In genomic region chr7:105298439-105298894, GRCh38 we compare ENCODE assay signal across 10 cellular contexts.
DNase-seq lines count a peak whose midpoint lies in the region; ATAC-seq and TF ChIP-seq lines count a peak whose summit lies in the region.
"Had no signal": no experiment of that assay in that cellular context is flagged by ENCODE, and none has a peak within 500 bp of the region (broad histone marks: within the 10 kb centered on the region; RNA-seq: fewer than 3 reads in every experiment).

No MANE protein-coding gene starts in this region.

- peak overlapping the region; percentile 80 for H3K27ac Mint-ChIP-seq in T-helper 2 cell treated with Interferon-gamma antibody and Interleukin-4, amounts not matched to agents 5 μg/mL and 100 μg/mL, for 36 hours
- H3K27ac Mint-ChIP-seq in Caco-2 (ENCODE audit: unreplicated experiment) = no peak overlapping the region

- H3K27me3 Mint-ChIP-seq in T-helper 2 cell treated with Interferon-gamma antibody and Interleukin-4, amounts not matched to agents 5 μg/mL and 100 μg/mL, for 36 hours (ENCODE audit: low read depth) = no peaks in the 10 kb centered on the region
- H3K27me3 Mint-ChIP-seq in Caco-2 (ENCODE audit: insufficient read depth, unreplicated experiment) = no peaks in the 10 kb centered on the region

- DNase-seq in stimulated activated CD4-positive, alpha-beta T cell treated with anti-CD3 and anti-CD28 coated beads, Interleukin-2, amount 100 ng/mL, for 24 hours = peak; percentile 20 to 26
- DNase-seq in stimulated activated CD4-positive, alpha-beta T cell treated with anti-CD3 and anti-CD28 coated beads, Interleukin-4, amount 100 ng/mL, for 4 hours = no peak
- DNase-seq in T-helper 2 cell treated with Interferon-gamma antibody and Interleukin-4, amounts not matched to agents 5 μg/mL and 100 μg/mL, for 36 hours (ENCODE audit: low spot score) = peak; percentile 59
- DNase-seq in substantia nigra (lab: John Stamatoyannopoulos, UW) = no peak
- no peak for DNase-seq in Caco-2
- no peak for DNase-seq in pons (ENCODE audit: low spot score)
- no peak for DNase-seq in GM03348 (ENCODE audit: low spot score)
- DNase-seq: dorsolateral prefrontal cortex had no signal

- no peaks in the 10 kb centered on the region for H3K36me3 ChIP-seq in Caco-2 (ENCODE audit: control insufficient read depth, insufficient read depth, low read length)

- H3K36me3 Mint-ChIP-seq in T-helper 2 cell treated with Interferon-gamma antibody and Interleukin-4, amounts not matched to agents 5 μg/mL and 100 μg/mL, for 36 hours (ENCODE audit: low read depth) = peaks cover 23% of the 10 kb centered on the region
- H3K36me3 Mint-ChIP-seq in Caco-2 (ENCODE audit: insufficient read depth, unreplicated experiment) = peaks cover 5% of the 10 kb centered on the region

- intact Hi-C loops in Caco-2 (cut with micrococcal nuclease; ENCODE audit: unreplicated experiment) = no loop called here

- H3K4me3 Mint-ChIP-seq in T-helper 2 cell treated with Interferon-gamma antibody and Interleukin-4, amounts not matched to agents 5 μg/mL and 100 μg/mL, for 36 hours = peak overlapping the region; percentile 72
- H3K4me3 Mint-ChIP-seq in Caco-2 (ENCODE audit: unreplicated experiment) = no peak overlapping the region

- H3K4me1 Mint-ChIP-seq in T-helper 2 cell treated with Interferon-gamma antibody and Interleukin-4, amounts not matched to agents 5 μg/mL and 100 μg/mL, for 36 hours (ENCODE audit: low read depth) = peaks cover 50% of the 10 kb centered on the region
- peaks cover 7% of the 10 kb centered on the region for H3K4me1 Mint-ChIP-seq in Caco-2 (ENCODE audit: low read depth, unreplicated experiment)

- BruUV-seq in Caco-2 (replicated peaks; lab: Mats Ljungman, UMichigan) = no TSS peak

- CTCF ChIA-PET in Caco-2 (lab: Charles Lee) = no interaction called here

- peak overlapping the region; percentile 61 for H3K27ac ChIP-seq in substantia nigra (ENCODE audit: low read depth, low read length, poor library complexity, severe bottlenecking)
- H3K27ac ChIP-seq: BLaER1 treated with 17β-estradiol and CSF1 and Interleukin-3, amounts not matched to agents 10 nM and 100 nM had no signal

- H3K4me1 ChIP-seq in Caco-2 = no peaks in the 10 kb centered on the region
- H3K4me1 ChIP-seq: BLaER1 treated with 17β-estradiol and CSF1 and Interleukin-3, amounts not matched to agents 10 nM and 100 nM had no signal

- peak; percentile 91 for ATAC-seq in HG02870 (IDR thresholded peaks at IDR 0.05; ENCODE audit: unreplicated experiment)

- POLR2A ChIA-PET in Caco-2 (lab: Charles Lee) = no interaction called here

- H3K9me3 Mint-ChIP-seq in T-helper 2 cell treated with Interferon-gamma antibody and Interleukin-4, amounts not matched to agents 5 μg/mL and 100 μg/mL, for 36 hours = peaks cover 7% of the 10 kb centered on the region
- no peaks in the 10 kb centered on the region for H3K9me3 Mint-ChIP-seq in Caco-2 (ENCODE audit: unreplicated experiment)

- no peaks in the 10 kb centered on the region for H3K9me3 ChIP-seq in Caco-2

- no peak for TF ChIP-seq CTCF in Caco-2 (IDR thresholded peaks at IDR 0.05; ENCODE audit: insufficient read depth in 1 of 2, low read depth in 1 of 2, low read length in 1 of 2, severe bottlenecking in 1 of 2, unreplicated experiment in 1 of 2)

- H3K4me3 ChIP-seq in Caco-2 (ENCODE audit: low read depth, low read length) = no peak overlapping the region
- H3K4me3 ChIP-seq: BLaER1 treated with 17β-estradiol and CSF1 and Interleukin-3, amounts not matched to agents 10 nM and 100 nM; dorsolateral prefrontal cortex had no signal

- H3K27me3 ChIP-seq in Caco-2 (replicated peaks; ENCODE audit: control insufficient read depth, insufficient read depth, low read length) = no peaks in the 10 kb centered on the region
- H3K27me3 ChIP-seq: BLaER1 treated with 17β-estradiol and CSF1 and Interleukin-3, amounts not matched to agents 10 nM and 100 nM; dorsolateral prefrontal cortex had no signal

Comparison
In these comparisons a context has a peak if more than half of its experiments do, and no peak if none do; other contexts are left out.
1. DNase-seq: peak in stimulated activated CD4-positive, alpha-beta T cell treated with anti-CD3 and anti-CD28 coated beads, Interleukin-2, amount 100 ng/mL, for 24 hours (2 of 2) and T-helper 2 cell treated with Interferon-gamma antibody and Interleukin-4, amounts not matched to agents 5 μg/mL and 100 μg/mL, for 36 hours (single experiment); none in stimulated activated CD4-positive, alpha-beta T cell treated with anti-CD3 and anti-CD28 coated beads, Interleukin-4, amount 100 ng/mL, for 4 hours (0 of 2), substantia nigra (0 of 49), Caco-2 (0 of 2), pons (single experiment) and GM03348 (single experiment).